Comparison of ENCODE assay signal across 8 cellular contexts in the genomic region with DNA sequence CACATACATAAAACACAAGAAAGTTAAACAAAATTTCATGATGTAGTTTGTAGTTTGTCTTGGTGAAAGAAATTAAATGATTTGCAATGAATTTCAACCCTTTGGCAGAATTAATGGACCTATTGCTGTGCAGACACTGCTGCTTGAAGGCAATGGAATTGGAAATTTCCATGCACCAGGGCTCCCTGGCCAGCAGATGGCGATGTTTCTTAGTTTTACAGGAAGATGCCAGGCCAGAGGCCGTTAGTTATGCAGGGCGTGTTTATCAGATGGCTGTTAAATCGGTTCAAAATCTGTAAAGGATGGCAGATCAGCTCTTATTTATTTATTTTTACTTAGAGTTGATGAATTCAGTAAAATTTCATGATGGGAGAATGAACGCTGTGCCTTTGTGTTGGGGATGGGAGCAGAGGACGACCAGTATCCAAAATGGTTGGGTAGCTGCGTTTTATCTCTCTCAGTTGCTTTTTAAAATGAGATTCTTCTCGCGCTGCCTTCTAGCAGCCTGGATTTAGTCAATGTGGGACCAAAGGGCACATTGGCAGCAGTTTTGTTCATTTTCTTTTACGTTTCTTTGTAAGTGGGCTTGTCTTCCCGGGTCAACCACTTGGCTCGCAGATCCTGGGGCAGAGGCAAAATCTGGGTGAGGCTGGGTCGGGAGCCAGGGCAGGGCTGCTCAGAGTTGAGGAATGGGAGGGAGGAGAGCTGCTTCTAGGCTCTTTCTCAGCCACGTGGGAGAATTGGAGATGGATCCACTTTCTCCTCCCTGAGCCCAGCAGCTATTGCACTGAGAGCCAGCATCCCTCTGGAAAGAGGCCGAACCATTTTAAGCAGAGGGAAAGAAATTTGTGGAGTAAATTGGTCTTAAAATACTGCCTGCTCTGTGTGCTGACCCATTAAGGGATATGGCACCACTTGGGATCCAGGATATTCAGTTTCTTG.
DNase-seq lines count a peak whose midpoint lies in the region; ATAC-seq, FAIRE-seq and TF ChIP-seq lines count a peak whose summit lies in the region.

No MANE protein-coding gene starts in this region.

- POLR2A ChIA-PET in activated CD8-positive, alpha-beta T cell treated with anti-CD3 and anti-CD28 coated beads, Interleukin-2, amount 10 ng/mL, durations not matched to agents 7 days and 5 days (lab: Charles Lee): no interaction called here

- FAIRE-seq in endometrium (lab: Jason Lieb, UNC): peak; percentile 90

- no peaks in the 10 kb centered on the region for H3K4me1 ChIP-seq in mucosa of descending colon (ENCODE audit: low read depth)

- no peak overlapping the region for H3K27ac Mint-ChIP-seq in activated CD8-positive, alpha-beta T cell treated with anti-CD3 and anti-CD28 coated beads, Interleukin-2, amount 10 ng/mL, durations not matched to agents 7 days and 5 days
- H3K27ac Mint-ChIP-seq in stimulated activated effector memory CD8-positive, alpha-beta T cell treated with anti-CD3 and anti-CD28 coated beads, Interleukin-12 subunit alpha, Interleukin-12 subunit beta, amount 100 ng/mL, for 72 hours: no peak overlapping the region

- no peaks in the 10 kb centered on the region for H3K9me3 ChIP-seq in mucosa of descending colon

- intact Hi-C loops in mucosa of descending colon (cut with DNase I, micrococcal nuclease): no loop called here

- no peaks in the 10 kb centered on the region for H3K9me3 Mint-ChIP-seq in activated CD8-positive, alpha-beta T cell treated with anti-CD3 and anti-CD28 coated beads, Interleukin-2, amount 10 ng/mL, durations not matched to agents 7 days and 5 days (ENCODE audit: insufficient read depth)
- no peaks in the 10 kb centered on the region for H3K9me3 Mint-ChIP-seq in stimulated activated effector memory CD8-positive, alpha-beta T cell treated with anti-CD3 and anti-CD28 coated beads, Interleukin-12 subunit alpha, Interleukin-12 subunit beta, amount 100 ng/mL, for 72 hours

- H3K27me3 Mint-ChIP-seq in activated CD8-positive, alpha-beta T cell treated with anti-CD3 and anti-CD28 coated beads, Interleukin-2, amount 10 ng/mL, durations not matched to agents 7 days and 5 days (ENCODE audit: low read depth): no peaks in the 10 kb centered on the region

- CTCF ChIA-PET in activated CD8-positive, alpha-beta T cell treated with anti-CD3 and anti-CD28 coated beads, Interleukin-2, amount 10 ng/mL, durations not matched to agents 7 days and 5 days (lab: Charles Lee): interaction anchor here (0.7 to 2.9 kb wide), 10 partner anchors 9 to 972 kb away, joined by 3 to 14 read pairs (median 6); no protein-coding TSS in a partner anchor

- peak; percentile 88 for DNase-seq in COR-L47 (lab: John Stamatoyannopoulos, UW)
- DNase-seq in NCI-H748 treated with DMSO at 0.1 percent for 48 hours (lab: John Stamatoyannopoulos, UW): peak; percentile 80
- DNase-seq in activated CD8-positive, alpha-beta T cell treated with anti-CD3 and anti-CD28 coated beads, Interleukin-2, amount 10 ng/mL, durations not matched to agents 7 days and 5 days: peak; percentile 70
- DNase-seq in mucosa of descending colon: peak in 2 of 3 donors; percentile 67 to 85
- DNase-seq in stimulated activated effector memory CD8-positive, alpha-beta T cell treated with anti-CD3 and anti-CD28 coated beads, Interleukin-12 subunit alpha, Interleukin-12 subunit beta, amount 100 ng/mL, for 72 hours (ENCODE audit: low spot score in 2 of 2): peak; percentile 40 to 74

- no peaks in the 10 kb centered on the region for H3K36me3 Mint-ChIP-seq in activated CD8-positive, alpha-beta T cell treated with anti-CD3 and anti-CD28 coated beads, Interleukin-2, amount 10 ng/mL, durations not matched to agents 7 days and 5 days (ENCODE audit: low read depth)
- no peaks in the 10 kb centered on the region for H3K36me3 Mint-ChIP-seq in stimulated activated effector memory CD8-positive, alpha-beta T cell treated with anti-CD3 and anti-CD28 coated beads, Interleukin-12 subunit alpha, Interleukin-12 subunit beta, amount 100 ng/mL, for 72 hours

- peak; percentile 81 for TF ChIP-seq CTCF in mucosa of descending colon (IDR thresholded peaks at IDR 0.05)

- no peak overlapping the region for H3K4me3 Mint-ChIP-seq in activated CD8-positive, alpha-beta T cell treated with anti-CD3 and anti-CD28 coated beads, Interleukin-2, amount 10 ng/mL, durations not matched to agents 7 days and 5 days
- no peak overlapping the region for H3K4me3 Mint-ChIP-seq in stimulated activated effector memory CD8-positive, alpha-beta T cell treated with anti-CD3 and anti-CD28 coated beads, Interleukin-12 subunit alpha, Interleukin-12 subunit beta, amount 100 ng/mL, for 72 hours

- H3K4me3 ChIP-seq in mucosa of descending colon: no peak overlapping the region

- no peaks in the 10 kb centered on the region for H3K36me3 ChIP-seq in mucosa of descending colon (ENCODE audit: low read depth)

- ATAC-seq in GM19463 (IDR thresholded peaks at IDR 0.05; ENCODE audit: unreplicated experiment): peak; percentile 86
- ATAC-seq in HG03565 (IDR thresholded peaks at IDR 0.05; ENCODE audit: unreplicated experiment): peak; percentile 94
- peak; percentile 55 for ATAC-seq in activated CD8-positive, alpha-beta T cell treated with anti-CD3 and anti-CD28 coated beads, Interleukin-2, amount 10 ng/mL, durations not matched to agents 7 days and 5 days
- ATAC-seq in mucosa of descending colon: peak; percentile 78
- peak; percentile 52 for ATAC-seq in stimulated activated effector memory CD8-positive, alpha-beta T cell treated with anti-CD3 and anti-CD28 coated beads, Interleukin-12 subunit alpha, Interleukin-12 subunit beta, amount 100 ng/mL, for 72 hours

- no peaks in the 10 kb centered on the region for H3K4me1 Mint-ChIP-seq in activated CD8-positive, alpha-beta T cell treated with anti-CD3 and anti-CD28 coated beads, Interleukin-2, amount 10 ng/mL, durations not matched to agents 7 days and 5 days (ENCODE audit: low read depth)
- peaks cover 6% of the 10 kb centered on the region for H3K4me1 Mint-ChIP-seq in stimulated activated effector memory CD8-positive, alpha-beta T cell treated with anti-CD3 and anti-CD28 coated beads, Interleukin-12 subunit alpha, Interleukin-12 subunit beta, amount 100 ng/mL, for 72 hours
